Comparison of ENCODE assay signal across 2 cellular contexts in genomic region chr12:117967043-117967442, GRCh38.
TF ChIP-seq lines count a peak whose summit lies in the region.

No MANE protein-coding gene starts in this region.

TF ChIP-seq in HCT116, 20 proteins besides CTCF, POLR2A, EP300 and RAD21 (continued from another document):
- no peak for TF ChIP-seq ZBTB33 (IDR thresholded peaks at IDR 0.05; ENCODE audit: extremely low read depth, insufficient replicate concordance, low read length)
- TF ChIP-seq SP1 (IDR thresholded peaks at IDR 0.05; ENCODE audit: low read depth): no peak
- no peak for TF ChIP-seq SIN3A (IDR thresholded peaks at IDR 0.05; ENCODE audit: low read depth)
- TF ChIP-seq ZNF274 (IDR thresholded peaks at IDR 0.05; ENCODE audit: low read depth, low read length): no peak
- TF ChIP-seq EZH2 (IDR thresholded peaks at IDR 0.05): no peak
- no peak for TF ChIP-seq JUND (IDR thresholded peaks at IDR 0.05)
- no peak for TF ChIP-seq EZH2phosphoT487 (IDR thresholded peaks at IDR 0.05; ENCODE audit: borderline replicate concordance)
- TF ChIP-seq REST (IDR thresholded peaks at IDR 0.05; ENCODE audit: low read depth): no peak
- TF ChIP-seq ELF1 (IDR thresholded peaks at IDR 0.05; ENCODE audit: borderline replicate concordance, low read depth): no peak
- TF ChIP-seq FOSL1 (IDR thresholded peaks at IDR 0.05; ENCODE audit: low read depth): no peak
- no peak for TF ChIP-seq ZFX (IDR thresholded peaks at IDR 0.05)
- no peak for TF ChIP-seq TCF7L2 (IDR thresholded peaks at IDR 0.05; ENCODE audit: borderline replicate concordance, extremely low read depth, insufficient read depth, insufficient read length)
- TF ChIP-seq ATF3 (IDR thresholded peaks at IDR 0.05): no peak
- TF ChIP-seq CEBPB (IDR thresholded peaks at IDR 0.05; ENCODE audit: low read depth): no peak
- TF ChIP-seq EGR1 (IDR thresholded peaks at IDR 0.05; ENCODE audit: low read depth): no peak
- no peak for TF ChIP-seq YY1 (IDR thresholded peaks at IDR 0.05; ENCODE audit: extremely low read depth, insufficient replicate concordance, low read depth, low read length)
- no peak for TF ChIP-seq MAX (IDR thresholded peaks at IDR 0.05)

TF ChIP-seq in neural cell, 6 proteins besides CTCF, POLR2A, EP300 and RAD21 (continued from another document):
- TF ChIP-seq REST (IDR thresholded peaks at IDR 0.05; ENCODE audit: borderline replicate concordance): no peak
- no peak for TF ChIP-seq SMC3 (conservative IDR thresholded peaks at IDR 0.05; ENCODE audit: poor library complexity)
- TF ChIP-seq EZH2 (IDR thresholded peaks at IDR 0.05; ENCODE audit: borderline replicate concordance, insufficient read depth, low read length, poor library complexity, severe bottlenecking): no peak
